17 cellular contexts compared by ENCODE assay signal in genomic region chr6:2982464-2983121, GRCh38. TPM values are rescaled to one million over a fixed set of nuclear protein-coding genes. Genes with fewer than 3 reads are reported as not detected.
DNase-seq lines count a peak whose midpoint lies in the region; ATAC-seq, FAIRE-seq and TF ChIP-seq lines count a peak whose summit lies in the region.
"Had no signal": no experiment of that assay in that cellular context is flagged by ENCODE, and none has a peak within 500 bp of the region (broad histone marks: within the 10 kb centered on the region; RNA-seq: fewer than 3 reads in every experiment).

No MANE protein-coding gene starts in this region.

- no peak overlapping the region for H2AFZ ChIP-seq in HCT116 (ENCODE audit: low read depth, low read length, poor library complexity, severe bottlenecking)

- DNase-seq in HCT116 (ENCODE audit: low read depth, low spot score) (no peak), coronary artery (ENCODE audit: low spot score) (no peak), left lung (no peak), suprapubic skin (ENCODE audit: low spot score in 2 of 2) (no peak), SKM-1 treated with dmso at 0.1 percent for 144 hours (lab: John Stamatoyannopoulos, UW; ENCODE audit: unreplicated experiment) (no peak), HTR-8/SVneo (ENCODE audit: insufficient read length, low spot score) (no peak), COLO668 (lab: John Stamatoyannopoulos, UW; ENCODE audit: unreplicated experiment) (no peak)
- DNase-seq: activated CD4-positive, alpha-beta T cell treated with anti-CD3 and anti-CD28 coated beads, Interleukin-2, amount 50 U/mL, for 4 hours; activated effector memory CD4-positive, alpha-beta T cell treated with Interleukin-2 at 50 U/mL for 16 hours; BE2C; DMS79 treated with DMSO at 0.1 percent for 48 hours; H9; NCI-H2081; NCI-H82 had no signal

- ATAC-seq in HCT116 (peak; percentile 26), left lung (no peak), HG03460 (IDR thresholded peaks at IDR 0.05; ENCODE audit: unreplicated experiment) (no peak)
- ATAC-seq: left lobe of liver had no signal

- H3K27ac ChIP-seq in HCT116 (ENCODE audit: low read depth, low read length) (no peak overlapping the region), coronary artery (peak overlapping the region; percentile 88 to 91), left lung (peak overlapping the region; percentile 60 to 84), suprapubic skin (peak overlapping the region; percentile 50)

- H3K4me2 ChIP-seq in HCT116 (ENCODE audit: low read length): peak overlapping the region; percentile 66

- H3K79me2 ChIP-seq in HCT116 (ENCODE audit: insufficient read depth, low read length): no peaks in the 10 kb centered on the region

- BruUV-seq in HCT116 (replicated peaks; lab: Mats Ljungman, UMichigan): no TSS peak

- 74% methylated on average over 4 of the region's 4 CpGs for WGBS in suprapubic skin

- H3K27me3 ChIP-seq in HCT116 (ENCODE audit: insufficient read depth, low read length) (no peaks in the 10 kb centered on the region), left lung (no peaks in the 10 kb centered on the region), suprapubic skin (no peaks in the 10 kb centered on the region)
- H3K27me3 ChIP-seq: BE2C had no signal

- H3K4me3 ChIP-seq in HCT116 (replicated peaks in 1 of 2; ENCODE audit: low read depth in 1 of 2, low read length in 2 of 2) (peak overlapping the region in 1 of 2 experiments; percentile 26; a peak in 2 of 4 replicates), coronary artery (no peak overlapping the region), left lung (no peak overlapping the region), suprapubic skin (no peak overlapping the region)

- no peaks in the 10 kb centered on the region for H3K9me3 ChIP-seq in HCT116 (ENCODE audit: control insufficient read depth in 1 of 2, insufficient read depth in 1 of 2, low read depth in 1 of 2, low read length in 2 of 2)
- no peaks in the 10 kb centered on the region for H3K9me3 ChIP-seq in left lung
- H3K9me3 ChIP-seq in suprapubic skin: no peaks in the 10 kb centered on the region
- H3K9me3 ChIP-seq: BE2C had no signal

- no peaks in the 10 kb centered on the region for H4K20me1 ChIP-seq in HCT116 (ENCODE audit: insufficient read depth)

- no peak for TF ChIP-seq RAD21 in HCT116 (IDR thresholded peaks at IDR 0.05; ENCODE audit: low read depth)

- no peak for FAIRE-seq in HTR-8/SVneo (lab: Jason Lieb, UNC)
- FAIRE-seq: astrocyte had no signal

- intact Hi-C loops in HCT116 (cut with micrococcal nuclease) (no loop called here), left lung (cut with DNase I) (no loop called here)

- no peaks in the 10 kb centered on the region for H3K9me2 ChIP-seq in HCT116 (ENCODE audit: insufficient read depth)

- CTCF ChIA-PET in HCT116 (lab: Charles Lee): no interaction called here

- TF ChIP-seq EP300 in suprapubic skin (IDR thresholded peaks at IDR 0.05): no peak

- no peak for TF ChIP-seq POLR2A in HCT116 (IDR thresholded peaks at IDR 0.05; ENCODE audit: borderline replicate concordance, extremely low read depth, insufficient read depth, insufficient read length)
- TF ChIP-seq POLR2A in suprapubic skin (IDR thresholded peaks at IDR 0.05): no peak

- H3K36me3 ChIP-seq in HCT116 (ENCODE audit: control insufficient read depth in 1 of 2, insufficient read depth in 2 of 2, low read length in 2 of 2): no peaks in the 10 kb centered on the region
- no peaks in the 10 kb centered on the region for H3K36me3 ChIP-seq in left lung
- H3K36me3 ChIP-seq in suprapubic skin: no peaks in the 10 kb centered on the region
- H3K36me3 ChIP-seq: BE2C had no signal

- peak overlapping the region; percentile 44 for H3K9ac ChIP-seq in HCT116 (ENCODE audit: low read length)

- TF ChIP-seq CTCF in HCT116 (IDR thresholded peaks at IDR 0.05 in 2 of 3, conservative IDR thresholded peaks at IDR 0.05 in 1 of 3; ENCODE audit: borderline replicate concordance in 1 of 3, insufficient read depth in 1 of 3, low read depth in 2 of 3, low read length in 2 of 3) (no peak), coronary artery (IDR thresholded peaks at IDR 0.05) (no peak), left lung (IDR thresholded peaks at IDR 0.05) (no peak), suprapubic skin (IDR thresholded peaks at IDR 0.05) (no peak)

- POLR2A ChIA-PET in HCT116 (lab: Charles Lee): no interaction called here

- H3K4me1 ChIP-seq in HCT116 (ENCODE audit: control insufficient read depth in 1 of 2, insufficient read depth in 2 of 2, low read length in 2 of 2) (peaks cover 46 to 89% of the 10 kb centered on the region in 2 experiments), left lung (peaks cover 10 to 50% of the 10 kb centered on the region in 2 donors), suprapubic skin (peaks cover 50% of the 10 kb centered on the region)

- RAD21 ChIA-PET in HCT116 (lab: Charles Lee; ENCODE audit: low non-redundant PET in 1 of 2, low total read pairs in 2 of 2, uncharacterized antibody in 2 of 2, unreplicated experiment in 2 of 2): no interaction called here

TF ChIP-seq in HCT116, 20 proteins besides CTCF, POLR2A, EP300 and RAD21:
- TF ChIP-seq CEBPB (IDR thresholded peaks at IDR 0.05; ENCODE audit: low read depth) (no peak), SIN3A (IDR thresholded peaks at IDR 0.05; ENCODE audit: low read depth) (no peak), POLR2AphosphoS5 (IDR thresholded peaks at IDR 0.05; ENCODE audit: low read depth, low read length) (peak; percentile 55; the same call in 1 of the 2 replicates), ZNF274 (IDR thresholded peaks at IDR 0.05; ENCODE audit: low read depth, low read length) (no peak), EGR1 (IDR thresholded peaks at IDR 0.05; ENCODE audit: low read depth) (no peak), FOSL1 (IDR thresholded peaks at IDR 0.05; ENCODE audit: low read depth) (no peak)

RNA-seq across cellular contexts. Expression of gene SERPINB6, which starts 11.2 kb away (rescaled TPM):
- total RNA-seq in HCT116 (2021; ENCODE audit: unreplicated experiment): 103 TPM
- polyA plus RNA-seq in HCT116 (2012): 112 and 120 TPM in 2 replicates
- total RNA-seq in left lung: 100 to 1,000 TPM in 1 of 2 donors, 10 to 100 TPM in 1; 99.3 to 134 TPM
- total RNA-seq in suprapubic skin: 10 to 100 TPM; 26.8 to 53.4 (median 36.8) TPM

RNA-seq across cellular contexts. Expression of gene NQO2, which starts 17.1 kb away (rescaled TPM):
- 82.9 TPM for total RNA-seq in HCT116 (2021; ENCODE audit: unreplicated experiment)
- polyA plus RNA-seq in HCT116 (2012): 102 TPM in 2 replicates
- 10 to 100 TPM; 22.0 to 55.8 TPM for total RNA-seq in left lung
- total RNA-seq in suprapubic skin: 10 to 100 TPM; 22.8 to 40.4 (median 38.3) TPM
